Comparison of ENCODE assay signal across 1 cellular context in the genomic region with DNA sequence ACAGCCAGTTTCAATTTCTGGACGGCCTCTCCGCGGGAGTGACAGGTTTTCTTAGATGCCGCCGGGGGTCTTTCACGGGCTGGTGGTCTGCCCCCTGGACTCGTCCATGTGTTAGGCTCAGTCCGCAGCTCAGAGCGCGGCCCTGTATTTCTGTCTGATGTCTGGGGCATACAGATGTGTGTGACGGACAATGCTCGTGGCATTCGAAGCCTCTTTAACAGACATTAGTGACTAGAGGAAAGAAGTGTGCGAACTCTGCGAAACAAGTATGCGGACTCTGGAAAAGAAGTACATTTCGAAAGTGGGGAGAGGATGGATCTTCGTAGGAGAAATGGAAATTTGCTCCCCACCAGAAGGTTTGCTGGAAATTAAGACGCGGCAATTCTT.
TF ChIP-seq lines count a peak whose summit lies in the region.

No MANE protein-coding gene starts in this region.

TF ChIP-seq in GM23338, 12 proteins besides CTCF, POLR2A, EP300 and RAD21 (continued from another document):
- TF ChIP-seq, protein P1, sequence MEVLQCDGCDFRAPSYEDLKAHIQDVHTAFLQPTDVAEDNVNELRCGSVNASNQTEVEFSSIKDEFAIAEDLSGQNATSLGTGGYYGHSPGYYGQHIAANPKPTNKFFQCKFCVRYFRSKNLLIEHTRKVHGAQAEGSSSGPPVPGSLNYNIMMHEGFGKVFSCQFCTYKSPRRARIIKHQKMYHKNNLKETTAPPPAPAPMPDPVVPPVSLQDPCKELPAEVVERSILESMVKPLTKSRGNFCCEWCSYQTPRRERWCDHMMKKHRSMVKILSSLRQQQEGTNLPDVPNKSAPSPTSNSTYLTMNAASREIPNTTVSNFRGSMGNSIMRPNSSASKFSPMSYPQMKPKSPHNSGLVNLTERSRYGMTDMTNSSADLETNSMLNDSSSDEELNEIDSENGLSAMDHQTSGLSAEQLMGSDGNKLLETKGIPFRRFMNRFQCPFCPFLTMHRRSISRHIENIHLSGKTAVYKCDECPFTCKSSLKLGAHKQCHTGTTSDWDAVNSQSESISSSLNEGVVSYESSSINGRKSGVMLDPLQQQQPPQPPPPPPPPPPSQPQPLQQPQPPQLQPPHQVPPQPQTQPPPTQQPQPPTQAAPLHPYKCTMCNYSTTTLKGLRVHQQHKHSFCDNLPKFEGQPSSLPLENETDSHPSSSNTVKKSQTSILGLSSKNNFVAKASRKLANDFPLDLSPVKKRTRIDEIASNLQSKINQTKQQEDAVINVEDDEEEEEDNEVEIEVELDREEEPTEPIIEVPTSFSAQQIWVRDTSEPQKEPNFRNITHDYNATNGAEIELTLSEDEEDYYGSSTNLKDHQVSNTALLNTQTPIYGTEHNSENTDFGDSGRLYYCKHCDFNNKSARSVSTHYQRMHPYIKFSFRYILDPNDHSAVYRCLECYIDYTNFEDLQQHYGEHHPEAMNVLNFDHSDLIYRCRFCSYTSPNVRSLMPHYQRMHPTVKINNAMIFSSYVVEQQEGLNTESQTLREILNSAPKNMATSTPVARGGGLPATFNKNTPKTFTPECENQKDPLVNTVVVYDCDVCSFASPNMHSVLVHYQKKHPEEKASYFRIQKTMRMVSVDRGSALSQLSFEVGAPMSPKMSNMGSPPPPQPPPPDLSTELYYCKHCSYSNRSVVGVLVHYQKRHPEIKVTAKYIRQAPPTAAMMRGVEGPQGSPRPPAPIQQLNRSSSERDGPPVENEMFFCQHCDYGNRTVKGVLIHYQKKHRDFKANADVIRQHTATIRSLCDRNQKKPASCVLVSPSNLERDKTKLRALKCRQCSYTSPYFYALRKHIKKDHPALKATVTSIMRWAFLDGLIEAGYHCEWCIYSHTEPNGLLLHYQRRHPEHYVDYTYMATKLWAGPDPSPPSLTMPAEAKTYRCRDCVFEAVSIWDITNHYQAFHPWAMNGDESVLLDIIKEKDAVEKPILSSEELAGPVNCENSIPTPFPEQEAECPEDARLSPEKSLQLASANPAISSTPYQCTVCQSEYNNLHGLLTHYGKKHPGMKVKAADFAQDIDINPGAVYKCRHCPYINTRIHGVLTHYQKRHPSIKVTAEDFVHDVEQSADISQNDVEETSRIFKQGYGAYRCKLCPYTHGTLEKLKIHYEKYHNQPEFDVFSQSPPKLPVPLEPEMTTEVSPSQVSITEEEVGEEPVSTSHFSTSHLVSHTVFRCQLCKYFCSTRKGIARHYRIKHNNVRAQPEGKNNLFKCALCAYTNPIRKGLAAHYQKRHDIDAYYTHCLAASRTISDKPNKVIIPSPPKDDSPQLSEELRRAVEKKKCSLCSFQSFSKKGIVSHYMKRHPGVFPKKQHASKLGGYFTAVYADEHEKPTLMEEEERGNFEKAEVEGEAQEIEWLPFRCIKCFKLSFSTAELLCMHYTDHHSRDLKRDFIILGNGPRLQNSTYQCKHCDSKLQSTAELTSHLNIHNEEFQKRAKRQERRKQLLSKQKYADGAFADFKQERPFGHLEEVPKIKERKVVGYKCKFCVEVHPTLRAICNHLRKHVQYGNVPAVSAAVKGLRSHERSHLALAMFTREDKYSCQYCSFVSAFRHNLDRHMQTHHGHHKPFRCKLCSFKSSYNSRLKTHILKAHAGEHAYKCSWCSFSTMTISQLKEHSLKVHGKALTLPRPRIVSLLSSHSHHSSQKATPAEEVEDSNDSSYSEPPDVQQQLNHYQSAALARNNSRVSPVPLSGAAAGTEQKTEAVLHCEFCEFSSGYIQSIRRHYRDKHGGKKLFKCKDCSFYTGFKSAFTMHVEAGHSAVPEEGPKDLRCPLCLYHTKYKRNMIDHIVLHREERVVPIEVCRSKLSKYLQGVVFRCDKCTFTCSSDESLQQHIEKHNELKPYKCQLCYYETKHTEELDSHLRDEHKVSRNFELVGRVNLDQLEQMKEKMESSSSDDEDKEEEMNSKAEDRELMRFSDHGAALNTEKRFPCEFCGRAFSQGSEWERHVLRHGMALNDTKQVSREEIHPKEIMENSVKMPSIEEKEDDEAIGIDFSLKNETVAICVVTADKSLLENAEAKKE (CRISPR knock-in tag; IDR thresholded peaks at IDR 0.05) = no peak
- TF ChIP-seq STAT1 (IDR thresholded peaks at IDR 0.05; ENCODE audit: unreplicated experiment) (no peak), JUNB (IDR thresholded peaks at IDR 0.05; ENCODE audit: unreplicated experiment) (no peak)
